Comparison of ENCODE assay signal across 17 cellular contexts in genomic region chr14:53016491-53016890, GRCh38.
"Had no signal": no experiment of that assay in that cellular context is flagged by ENCODE, and none has a peak within 500 bp of the region (broad histone marks: within the 10 kb centered on the region; RNA-seq: fewer than 3 reads in every experiment).

No MANE protein-coding gene starts in this region.

- H3K27me3 Mint-ChIP-seq: type B pancreatic cell had no signal

- H3K4me3 ChIP-seq: ascending aorta, coronary artery, esophagus muscularis mucosa, heart left ventricle, lung had no signal

- ATAC-seq: heart left ventricle; left colon; stimulated activated naive B cell treated with anti-CD40 and anti-IgM and Interleukin-4, amounts not matched to agents 10 μg/mL and 1 μg/mL and 100 μg/mL, for 72 hours had no signal

- H3K4me1 Mint-ChIP-seq: naive B cell; stimulated activated naive B cell treated with anti-CD40 and anti-IgM and Interleukin-4, amounts not matched to agents 10 μg/mL and 1 μg/mL and 100 μg/mL, for 72 hours had no signal

- H3K4me3 Mint-ChIP-seq: activated T-helper 1 cell treated with anti-CD3 and anti-CD28 coated beads, Interleukin-12 subunit alpha, Interleukin-12 subunit beta, Interleukin-2, Interleukin-4 antibody, amounts not matched to agents 30 ng/mL and 10 ng/mL and 1 ng/mL, durations not matched to agents 14 hours and 24 hours and 36 hours; stimulated activated naive B cell treated with anti-CD40 and anti-IgM and Interleukin-4, amounts not matched to agents 10 μg/mL and 1 μg/mL and 100 μg/mL, for 72 hours; type B pancreatic cell had no signal

- H3K27ac Mint-ChIP-seq: activated T-helper 1 cell treated with anti-CD3 and anti-CD28 coated beads, Interleukin-12 subunit alpha, Interleukin-12 subunit beta, Interleukin-2, Interleukin-4 antibody, amounts not matched to agents 30 ng/mL and 10 ng/mL and 1 ng/mL, durations not matched to agents 14 hours and 24 hours and 36 hours; stimulated activated naive B cell treated with anti-CD40 and anti-IgM and Interleukin-4, amounts not matched to agents 10 μg/mL and 1 μg/mL and 100 μg/mL, for 72 hours; type B pancreatic cell had no signal

- H3K36me3 Mint-ChIP-seq: type B pancreatic cell had no signal

- DNase-seq: activated CD4-positive, CD25-positive, alpha-beta regulatory T cell treated with anti-CD3 and anti-CD28 coated beads, Interleukin-2, amount 50 U/mL, for 72 hours; caudate nucleus; effector CD4-positive, alpha-beta T cell; foreskin melanocyte; heart left ventricle; left colon; naive B cell; posterior cingulate gyrus; retina; stimulated activated naive B cell treated with anti-CD40 and anti-IgM and Interleukin-4, amounts not matched to agents 10 μg/mL and 1 μg/mL and 100 μg/mL, for 72 hours; substantia nigra had no signal

- H3K9me3 Mint-ChIP-seq: activated T-helper 1 cell treated with anti-CD3 and anti-CD28 coated beads, Interleukin-12 subunit alpha, Interleukin-12 subunit beta, Interleukin-2, Interleukin-4 antibody, amounts not matched to agents 30 ng/mL and 10 ng/mL and 1 ng/mL, durations not matched to agents 14 hours and 24 hours and 36 hours had no signal
